8 cellular contexts compared by ENCODE assay signal in genomic region chr19:40687525-40688016, GRCh38. TPM values are rescaled to one million over a fixed set of nuclear protein-coding genes. Genes with fewer than 3 reads are reported as not detected.
DNase-seq lines count a peak whose midpoint lies in the region; ATAC-seq and TF ChIP-seq lines count a peak whose summit lies in the region.

No MANE protein-coding gene starts in this region.

- peak; percentile 3 for DNase-seq in NOMO-1 treated with DMSO at 0.1 percent for 48 hours (lab: John Stamatoyannopoulos, UW; ENCODE audit: unreplicated experiment)
- no peak for DNase-seq in NOMO-1 (lab: John Stamatoyannopoulos, UW; ENCODE audit: unreplicated experiment in 2 of 2)
- peak; percentile 76 to 84 for DNase-seq in memory B cell (ENCODE audit: low spot score in 2 of 2)
- peak; percentile 79 for DNase-seq in upper lobe of right lung
- no peak for DNase-seq in A673 (ENCODE audit: low spot score)

- POLR2A ChIA-PET in A673 (lab: Charles Lee; ENCODE audit: low non-redundant PET) = interaction anchor here (0.5 kb wide), 1 partner anchor 82 kb away, joined by 3 read pairs; no protein-coding TSS in a partner anchor

- H3K4me3 ChIP-seq in upper lobe of right lung (no peak overlapping the region), A673 (ENCODE audit: low read depth, low read length, poor library complexity, severe bottlenecking) (no peak overlapping the region)

- no peaks in the 10 kb centered on the region for H3K27me3 Mint-ChIP-seq in memory B cell

- H3K4me3 Mint-ChIP-seq in memory B cell = no peak overlapping the region

- no peaks in the 10 kb centered on the region for H3K9me3 ChIP-seq in upper lobe of right lung
- H3K9me3 ChIP-seq in A673 (ENCODE audit: low read depth, low read length, poor library complexity, severe bottlenecking) = no peaks in the 10 kb centered on the region

- CTCF ChIA-PET in A673 (lab: Charles Lee) = no interaction called here

- intact Hi-C loops in upper lobe of right lung (cut with DNase I) (no loop called here), A673 (cut with micrococcal nuclease; ENCODE audit: unreplicated experiment) (no loop called here)

- no peak for TF ChIP-seq CTCF in upper lobe of right lung (IDR thresholded peaks at IDR 0.05)
- TF ChIP-seq CTCF in A673 (conservative IDR thresholded peaks at IDR 0.05; ENCODE audit: low read depth, low read length) = no peak

- H3K36me3 ChIP-seq in upper lobe of right lung (peaks cover 11% of the 10 kb centered on the region), A673 (ENCODE audit: insufficient read depth, low read length, poor library complexity, severe bottlenecking) (peaks cover 7% of the 10 kb centered on the region)

- H3K27ac ChIP-seq in cingulate gyrus (ENCODE audit: low read depth, low read length) (peak overlapping the region; percentile 16), upper lobe of right lung (no peak overlapping the region), A673 (ENCODE audit: low read depth, low read length, poor library complexity, severe bottlenecking) (no peak overlapping the region)

- no peak overlapping the region for H3K27ac Mint-ChIP-seq in memory B cell

- no peaks in the 10 kb centered on the region for H3K9me3 Mint-ChIP-seq in memory B cell

- peaks cover 14% of the 10 kb centered on the region for H3K36me3 Mint-ChIP-seq in memory B cell

- peaks cover 17% of the 10 kb centered on the region for H3K4me1 Mint-ChIP-seq in memory B cell

- BruUV-seq in A673 (replicated peaks; lab: Mats Ljungman, UMichigan) = no TSS peak

- no peaks in the 10 kb centered on the region for H3K27me3 ChIP-seq in upper lobe of right lung
- no peaks in the 10 kb centered on the region for H3K27me3 ChIP-seq in A673 (replicated peaks; ENCODE audit: insufficient read depth, low read depth, low read length, poor library complexity)

- ATAC-seq in memory B cell (ENCODE audit: low read depth) (peak; percentile 76), upper lobe of right lung (peak; percentile 5), HG02610 (IDR thresholded peaks at IDR 0.05; ENCODE audit: unreplicated experiment) (no peak), GM19324 (IDR thresholded peaks at IDR 0.05; ENCODE audit: low FRiP score, unreplicated experiment) (no peak)

- H3K4me1 ChIP-seq in upper lobe of right lung = peaks cover 17% of the 10 kb centered on the region
- H3K4me1 ChIP-seq in A673 (ENCODE audit: insufficient read depth, low read length, poor library complexity, severe bottlenecking) = peaks cover 17% of the 10 kb centered on the region

RNA-seq across cellular contexts. Expression of gene NUMBL, which starts 2.9 kb away (rescaled TPM):
- total RNA-seq in upper lobe of right lung (19.5 TPM), A673 (2021) (38.4 and 49.3 TPM in 2 replicates)

RNA-seq across cellular contexts. Expression of gene COQ8B, which starts 29.1 kb away (rescaled TPM):
- total RNA-seq in upper lobe of right lung (43.6 TPM), A673 (2021) (34.1 and 38.8 TPM in 2 replicates)

RNA-seq across cellular contexts. Expression of gene ITPKC, which starts 29.3 kb away (rescaled TPM):
- 51.6 TPM for total RNA-seq in upper lobe of right lung
- 7.2 and 8.5 TPM in 2 replicates for total RNA-seq in A673 (2021)

Comparison
In these comparisons a context has a peak if more than half of its experiments do, and no peak if none do; other contexts are left out.
1. DNase-seq: peak in NOMO-1 treated with DMSO at 0.1 percent for 48 hours (single experiment), memory B cell (2 of 2) and upper lobe of right lung (single experiment); none in NOMO-1 (0 of 2) and A673 (single experiment).
2. ATAC-seq: peak in memory B cell (single experiment) and upper lobe of right lung (single experiment); none in HG02610 (single experiment) and GM19324 (single experiment).